ENCODE assay signal across 8 cellular contexts in genomic region chr17:44115585-44116415, GRCh38. TPM values are rescaled to one million over a fixed set of nuclear protein-coding genes. Genes with fewer than 3 reads are reported as not detected.
DNase-seq lines count a peak whose midpoint lies in the region; TF ChIP-seq lines count a peak whose summit lies in the region.

No MANE protein-coding gene starts in this region.

- H3K27ac Mint-ChIP-seq in nephron, result peak overlapping the region; percentile 28 to 72 (median 54)

- no peak overlapping the region for H3K4me3 ChIP-seq in cardiac fibroblast (replicated peaks in 1 of 2; ENCODE audit: low read depth in 2 of 2, low read length in 2 of 2)
- no peak overlapping the region for H3K4me3 ChIP-seq in effector memory CD4-positive, alpha-beta T cell (ENCODE audit: insufficient read depth, low read depth, low read length, poor library complexity, severe bottlenecking)

- H3K9me3 Mint-ChIP-seq in nephron, result no peaks in the 10 kb centered on the region

- peaks cover 16% of the 10 kb centered on the region for H3K36me3 Mint-ChIP-seq in nephron (ENCODE audit: low read depth)

- peaks cover 14% of the 10 kb centered on the region for H3K36me3 ChIP-seq in effector memory CD4-positive, alpha-beta T cell (ENCODE audit: control insufficient read depth, insufficient read depth, low read length)

- H3K27me3 ChIP-seq in effector memory CD4-positive, alpha-beta T cell (replicated peaks; ENCODE audit: control insufficient read depth, insufficient read depth, low read length, poor library complexity, severe bottlenecking), result no peaks in the 10 kb centered on the region

- DNase-seq in NCI-H146 (lab: John Stamatoyannopoulos, UW) (peak; percentile 12), NCI-H146 treated with DMSO at 0.1 percent for 48 hours (lab: John Stamatoyannopoulos, UW; ENCODE audit: unreplicated experiment) (no peak), NCI-H460 (ENCODE audit: extremely low read depth, low read depth) (peak; percentile 42), cardiac fibroblast (ENCODE audit: low read depth in 2 of 2) (peak; percentile 54 to 57), T-helper 1 cell (no peak), GDM1 (lab: John Stamatoyannopoulos, UW) (no peak)
- DNase-seq in effector memory CD4-positive, alpha-beta T cell, result no peak

- H3K9me3 ChIP-seq in effector memory CD4-positive, alpha-beta T cell (ENCODE audit: control insufficient read depth, low read length), result no peaks in the 10 kb centered on the region

- TF ChIP-seq CTCF in cardiac fibroblast (IDR thresholded peaks at IDR 0.05; ENCODE audit: low read depth, low read length) (peak; percentile 93), nephron (IDR thresholded peaks at IDR 0.05; ENCODE audit: unreplicated experiment in 3 of 3) (peak; percentile 62 to 77 (median 75))

- peaks cover 12% of the 10 kb centered on the region for H3K4me1 ChIP-seq in effector memory CD4-positive, alpha-beta T cell (ENCODE audit: control insufficient read depth, insufficient read depth, low read length, poor library complexity, severe bottlenecking)

- H3K4me3 Mint-ChIP-seq in nephron, result peak overlapping the region in 1 of 3 experiments; percentile 22

- no peak overlapping the region for H3K27ac ChIP-seq in effector memory CD4-positive, alpha-beta T cell (ENCODE audit: insufficient read depth, low read length, poor library complexity, severe bottlenecking)

- no peaks in the 10 kb centered on the region for H3K27me3 Mint-ChIP-seq in nephron (ENCODE audit: low read depth)

- peaks cover 69% of the 10 kb centered on the region for H3K4me1 Mint-ChIP-seq in nephron

RNA-seq across cellular contexts. Expression of gene HDAC5, which starts 7.6 kb away (rescaled TPM):
- 6.3 and 8.9 TPM in 2 replicates for total RNA-seq in NCI-H460 (2014; rRNA removed; shearing (Covaris generic))
- polyA plus RNA-seq in NCI-H460 (2014; cell fraction: nucleus; rRNA removed), result 1.7 and 2.7 TPM in 2 replicates

RNA-seq across cellular contexts. Expression of gene HROB, which starts 25.9 kb away (rescaled TPM):
- total RNA-seq in NCI-H460 (2014; rRNA removed; shearing (Covaris generic)), result 4.0 and 4.8 TPM in 2 replicates
- polyA plus RNA-seq in NCI-H460 (2014; cell fraction: nucleus; rRNA removed), result 9.9 and 13.2 TPM in 2 replicates

RNA-seq across cellular contexts. Expression of gene G6PC3, which starts 45.3 kb away (rescaled TPM):
- 59.3 and 62.0 TPM in 2 replicates for total RNA-seq in NCI-H460 (2014; rRNA removed; shearing (Covaris generic))
- polyA plus RNA-seq in NCI-H460 (2014; cell fraction: nucleus; rRNA removed), result 43.5 and 58.5 TPM in 2 replicates

RNA-seq across cellular contexts. Expression of gene LSM12, which starts 49.3 kb away (rescaled TPM):
- total RNA-seq in NCI-H460 (2014; rRNA removed; shearing (Covaris generic)), result 74.5 and 76.3 TPM in 2 replicates
- polyA plus RNA-seq in NCI-H460 (2014; cell fraction: nucleus; rRNA removed), result 25.9 and 35.2 TPM in 2 replicates

RNA-seq across cellular contexts. Expression of gene ASB16, which starts 54.7 kb away (rescaled TPM):
- not detected in 2 replicates for total RNA-seq in NCI-H460 (2014; rRNA removed; shearing (Covaris generic))
- polyA plus RNA-seq in NCI-H460 (2014; cell fraction: nucleus; rRNA removed), result not detected in 2 replicates

Comparison
In these comparisons a context has a peak if more than half of its experiments do, and no peak if none do; other contexts are left out.
1. DNase-seq: peak in NCI-H146 (single experiment), NCI-H460 (single experiment) and cardiac fibroblast (2 of 2); none in NCI-H146 treated with DMSO at 0.1 percent for 48 hours (single experiment), T-helper 1 cell (0 of 5), GDM1 (single experiment) and effector memory CD4-positive, alpha-beta T cell (0 of 3).